Comparison of ENCODE assay signal across 11 cellular contexts in the genomic region with DNA sequence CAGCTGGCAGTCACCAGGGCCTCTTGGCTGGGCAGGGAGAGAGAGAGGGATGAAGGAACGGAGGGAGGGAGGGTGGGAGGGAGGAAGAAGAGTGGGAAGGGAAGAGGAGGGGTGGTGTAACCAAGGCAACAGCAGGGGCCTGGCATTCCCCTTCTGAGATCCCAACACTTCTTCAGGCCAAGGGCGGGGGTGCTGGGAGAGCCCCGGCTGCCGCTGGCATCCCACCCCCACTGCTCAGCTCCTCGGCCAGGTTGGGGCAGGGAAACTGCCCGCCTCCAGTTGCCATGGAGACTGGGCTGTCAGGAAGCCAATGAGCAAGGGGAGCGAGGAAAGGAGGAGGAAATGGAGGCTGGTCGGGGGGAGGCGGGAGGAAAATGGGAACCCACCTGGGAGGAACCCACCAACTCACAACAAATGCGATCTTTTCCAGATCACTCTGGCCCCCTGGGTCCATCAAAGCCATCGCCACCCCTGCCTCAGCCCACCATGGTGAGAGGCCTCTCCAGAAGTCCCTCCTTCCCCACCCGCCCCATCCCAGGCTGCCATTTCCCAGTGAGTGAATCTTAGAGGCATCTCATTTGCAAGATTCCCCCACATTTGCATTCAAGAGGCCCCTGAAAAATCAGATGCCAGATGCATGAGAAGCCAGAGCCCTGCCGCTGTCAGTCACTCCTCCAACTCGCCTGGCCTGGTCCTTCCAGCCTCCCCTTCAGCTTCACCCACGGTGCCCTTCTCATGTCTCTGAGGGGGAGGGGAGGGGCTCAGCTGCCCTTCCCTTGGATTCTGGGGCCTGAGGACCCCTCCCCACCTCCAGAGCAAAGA. TPM values are rescaled to one million over a fixed set of nuclear protein-coding genes. Genes with fewer than 3 reads are reported as not detected.
A peak's percentile ranks its signal among the peaks of the same experiment; 100 is the strongest.
DNase-seq lines count a peak whose midpoint lies in the region; ATAC-seq lines count a peak whose summit lies in the region.
"Had no signal": no experiment of that assay in that cellular context is flagged by ENCODE, and none has a peak within 500 bp of the region (broad histone marks: within the 10 kb centered on the region; RNA-seq: fewer than 3 reads in every experiment).

No MANE protein-coding gene starts in this region.

- H3K4me3 Mint-ChIP-seq in activated CD4-positive, alpha-beta memory T cell treated with anti-CD3 and anti-CD28 coated beads for 36 hours, result no peak overlapping the region
- H3K4me3 Mint-ChIP-seq in stimulated activated naive CD8-positive, alpha-beta T cell treated with anti-CD3 and anti-CD28 coated beads, Interleukin-15, amount 100 ng/mL, for 72 hours, result no peak overlapping the region
- H3K4me3 Mint-ChIP-seq: activated T-helper 17 cell treated with anti-CD3 and anti-CD28 coated beads, Interleukin-2, amount 50 U/mL, for 72 hours; immature natural killer cell had no signal

- no peaks in the 10 kb centered on the region for H3K27me3 Mint-ChIP-seq in activated CD4-positive, alpha-beta memory T cell treated with anti-CD3 and anti-CD28 coated beads for 36 hours
- no peaks in the 10 kb centered on the region for H3K27me3 Mint-ChIP-seq in stimulated activated naive CD8-positive, alpha-beta T cell treated with anti-CD3 and anti-CD28 coated beads, Interleukin-15, amount 100 ng/mL, for 72 hours
- H3K27me3 Mint-ChIP-seq: activated T-helper 17 cell treated with anti-CD3 and anti-CD28 coated beads, Interleukin-2, amount 50 U/mL, for 72 hours had no signal

- CTCF ChIA-PET in activated CD4-positive, alpha-beta memory T cell treated with anti-CD3 and anti-CD28 coated beads for 36 hours (lab: Charles Lee), result interaction anchor here (1.1 to 2.6 kb wide), 3 partner anchors 10 to 121 kb away, joined by 3 to 12 read pairs (median 5); no protein-coding TSS in a partner anchor

- DNase-seq in NCI-H1436 (lab: John Stamatoyannopoulos, UW) (peak; percentile 76), amniotic epithelial cell (ENCODE audit: low read depth) (peak; percentile 43), inferior parietal cortex (ENCODE audit: extremely low spot score) (peak; percentile 85), superior temporal gyrus (ENCODE audit: extremely low spot score) (peak; percentile 83), GM19240 (ENCODE audit: insufficient read length, low spot score) (no peak)
- DNase-seq in activated CD4-positive, alpha-beta memory T cell treated with anti-CD3 and anti-CD28 coated beads for 36 hours, result no peak
- DNase-seq in stimulated activated naive CD8-positive, alpha-beta T cell treated with anti-CD3 and anti-CD28 coated beads, Interleukin-15, amount 100 ng/mL, for 72 hours, result no peak
- DNase-seq: effector memory CD4-positive, alpha-beta T cell; immature natural killer cell had no signal

- H3K9me3 Mint-ChIP-seq in activated CD4-positive, alpha-beta memory T cell treated with anti-CD3 and anti-CD28 coated beads for 36 hours, result no peaks in the 10 kb centered on the region
- H3K9me3 Mint-ChIP-seq in stimulated activated naive CD8-positive, alpha-beta T cell treated with anti-CD3 and anti-CD28 coated beads, Interleukin-15, amount 100 ng/mL, for 72 hours, result no peaks in the 10 kb centered on the region
- H3K9me3 Mint-ChIP-seq: activated T-helper 17 cell treated with anti-CD3 and anti-CD28 coated beads, Interleukin-2, amount 50 U/mL, for 72 hours; immature natural killer cell had no signal

- no peak for ATAC-seq in stimulated activated naive CD8-positive, alpha-beta T cell treated with anti-CD3 and anti-CD28 coated beads, Interleukin-15, amount 100 ng/mL, for 72 hours
- ATAC-seq: activated T-helper 17 cell treated with anti-CD3 and anti-CD28 coated beads, Interleukin-2, amount 50 U/mL, for 72 hours had no signal

- intact Hi-C loops in activated CD4-positive, alpha-beta memory T cell treated with anti-CD3 and anti-CD28 coated beads for 36 hours (cut with micrococcal nuclease), result no loop called here

- POLR2A ChIA-PET in activated CD4-positive, alpha-beta memory T cell treated with anti-CD3 and anti-CD28 coated beads for 36 hours (lab: Charles Lee), result no interaction called here

- no peaks in the 10 kb centered on the region for H3K36me3 Mint-ChIP-seq in activated CD4-positive, alpha-beta memory T cell treated with anti-CD3 and anti-CD28 coated beads for 36 hours
- H3K36me3 Mint-ChIP-seq: immature natural killer cell had no signal

- H3K4me1 Mint-ChIP-seq in activated CD4-positive, alpha-beta memory T cell treated with anti-CD3 and anti-CD28 coated beads for 36 hours (ENCODE audit: low read depth), result no peaks in the 10 kb centered on the region
- peaks cover 27% of the 10 kb centered on the region for H3K4me1 Mint-ChIP-seq in stimulated activated naive CD8-positive, alpha-beta T cell treated with anti-CD3 and anti-CD28 coated beads, Interleukin-15, amount 100 ng/mL, for 72 hours
- H3K4me1 Mint-ChIP-seq: activated T-helper 17 cell treated with anti-CD3 and anti-CD28 coated beads, Interleukin-2, amount 50 U/mL, for 72 hours; immature natural killer cell had no signal

- H3K27ac Mint-ChIP-seq in activated CD4-positive, alpha-beta memory T cell treated with anti-CD3 and anti-CD28 coated beads for 36 hours, result no peak overlapping the region
- H3K27ac Mint-ChIP-seq in stimulated activated naive CD8-positive, alpha-beta T cell treated with anti-CD3 and anti-CD28 coated beads, Interleukin-15, amount 100 ng/mL, for 72 hours, result no peak overlapping the region
- H3K27ac Mint-ChIP-seq: activated T-helper 17 cell treated with anti-CD3 and anti-CD28 coated beads, Interleukin-2, amount 50 U/mL, for 72 hours; immature natural killer cell had no signal

RNA-seq across cellular contexts. Expression of gene SH2D6, which starts 12.5 kb away (rescaled TPM):
- 1 to 10 TPM in 1 of 2 experiments, under 1 TPM in 1; 0.65 to 1.4 TPM for total RNA-seq in activated CD4-positive, alpha-beta memory T cell treated with anti-CD3 and anti-CD28 coated beads for 36 hours
- total RNA-seq: H4 had no signal

RNA-seq across cellular contexts. Expression of gene CAPG, which starts 20.8 kb away (rescaled TPM):
- 10 to 100 TPM; 24.1 to 25.6 TPM for total RNA-seq in activated CD4-positive, alpha-beta memory T cell treated with anti-CD3 and anti-CD28 coated beads for 36 hours

Comparison
In these comparisons a context has a peak if more than half of its experiments do, and no peak if none do; other contexts are left out.
1. DNase-seq: peak in NCI-H1436 (single experiment), amniotic epithelial cell (single experiment), inferior parietal cortex (single experiment) and superior temporal gyrus (single experiment); none in activated CD4-positive, alpha-beta memory T cell treated with anti-CD3 and anti-CD28 coated beads for 36 hours (single experiment), GM19240 (single experiment) and stimulated activated naive CD8-positive, alpha-beta T cell treated with anti-CD3 and anti-CD28 coated beads, Interleukin-15, amount 100 ng/mL, for 72 hours (0 of 2).